In genomic region chr13:24747248-24748151, GRCh38 we compare ENCODE assay signal across 8 cellular contexts. TPM values are rescaled to one million over a fixed set of nuclear protein-coding genes. Genes with fewer than 3 reads are reported as not detected.
DNase-seq lines count a peak whose midpoint lies in the region; ATAC-seq, FAIRE-seq and TF ChIP-seq lines count a peak whose summit lies in the region.

No MANE protein-coding gene starts in this region.

- TF ChIP-seq CTCF in AG10803 (conservative IDR thresholded peaks at IDR 0.05; ENCODE audit: low read length) (no peak), H9 (conservative IDR thresholded peaks at IDR 0.05) (no peak), keratinocyte (optimal IDR thresholded peaks at IDR 0.05 in 1 of 3, IDR thresholded peaks at IDR 0.05 in 1 of 3, conservative IDR thresholded peaks at IDR 0.05 in 1 of 3; ENCODE audit: extremely low read depth in 1 of 3, insufficient read depth in 2 of 3, low read length in 3 of 3) (no peak), thoracic aorta (IDR thresholded peaks at IDR 0.05) (no peak), thyroid gland (IDR thresholded peaks at IDR 0.05) (no peak)

- no peaks in the 10 kb centered on the region for H3K4me1 ChIP-seq in H9 (ENCODE audit: insufficient read depth, low read length)
- H3K4me1 ChIP-seq in keratinocyte (ENCODE audit: control insufficient read depth, extremely low read depth, insufficient read depth, low read length), result peaks cover 7% of the 10 kb centered on the region
- peaks cover 6 to 24% of the 10 kb centered on the region in 2 donors for H3K4me1 ChIP-seq in thoracic aorta (ENCODE audit: control insufficient read depth in 1 of 2, low read depth in 2 of 2)
- H3K4me1 ChIP-seq in thyroid gland, result peaks cover 4 to 17% of the 10 kb centered on the region in 2 donors

- no peak overlapping the region for H3K18ac ChIP-seq in H9 (ENCODE audit: insufficient read length, low read depth, low read length)

- no peak overlapping the region for H4K91ac ChIP-seq in H9 (ENCODE audit: insufficient read length, low read depth, low read length)

- no peaks in the 10 kb centered on the region for H3K36me3 ChIP-seq in keratinocyte (ENCODE audit: control insufficient read depth in 2 of 2, extremely low read depth in 1 of 2, insufficient read depth in 2 of 2, low read length in 2 of 2)
- no peaks in the 10 kb centered on the region for H3K36me3 ChIP-seq in thoracic aorta
- H3K36me3 ChIP-seq in thyroid gland, result no peaks in the 10 kb centered on the region

- intact Hi-C loops in thyroid gland (cut with DNase I), result no loop called here

- H4K5ac ChIP-seq in H9 (ENCODE audit: insufficient read length, low read depth, low read length), result no peak overlapping the region

- no peak overlapping the region for H2AK5ac ChIP-seq in H9 (ENCODE audit: insufficient read length, low read length)

- H3K27ac Mint-ChIP-seq in H9, result no peak overlapping the region; a peak in 1 of 7 replicates
- no peak overlapping the region for H3K27ac Mint-ChIP-seq in activated T-helper 17 cell treated with anti-CD3 and anti-CD28 coated beads, Interleukin-2, amount 50 U/mL, for 72 hours

- dilution Hi-C loops in keratinocyte (cut with MboI; ENCODE audit: extremely low pct_ligation_motif_present, low sequenced_read_pairs), result no loop called here

- H2BK120ac ChIP-seq in H9 (ENCODE audit: low read depth, low read length, poor library complexity, severe bottlenecking), result no peak overlapping the region

- no peaks in the 10 kb centered on the region; a peak in 2 of 7 replicates for H3K36me3 Mint-ChIP-seq in H9 (ENCODE audit: insufficient read depth in 1 of 3, low read depth in 3 of 3)
- H3K36me3 Mint-ChIP-seq in activated T-helper 17 cell treated with anti-CD3 and anti-CD28 coated beads, Interleukin-2, amount 50 U/mL, for 72 hours (ENCODE audit: low read depth), result no peaks in the 10 kb centered on the region

- no peak overlapping the region for H2BK15ac ChIP-seq in H9 (ENCODE audit: low read depth, low read length)

- H3K27me3 ChIP-seq in H9 (ENCODE audit: insufficient read depth, low read length) (peaks cover 40% of the 10 kb centered on the region; the same call in 1 of the 2 replicates), keratinocyte (ENCODE audit: control insufficient read depth, extremely low read depth, insufficient read depth, low read length) (peaks cover 38% of the 10 kb centered on the region), thoracic aorta (replicated peaks; ENCODE audit: insufficient read depth) (no peaks in the 10 kb centered on the region), thyroid gland (no peaks in the 10 kb centered on the region)

- no peak overlapping the region for H3K14ac ChIP-seq in H9 (ENCODE audit: insufficient read depth, low read length)

- H2AFZ ChIP-seq in H9 (ENCODE audit: low read length), result no peak overlapping the region
- peak overlapping the region; percentile 24 for H2AFZ ChIP-seq in keratinocyte (ENCODE audit: control insufficient read depth, low read length)

- peak overlapping the region; percentile 65 to 86 for H3K4me3 Mint-ChIP-seq in H9
- peak overlapping the region; percentile 65 for H3K4me3 Mint-ChIP-seq in activated T-helper 17 cell treated with anti-CD3 and anti-CD28 coated beads, Interleukin-2, amount 50 U/mL, for 72 hours

- peaks cover 22% of the 10 kb centered on the region for H3K23me2 ChIP-seq in H9 (ENCODE audit: insufficient read length, low read depth, low read length, poor library complexity, severe bottlenecking)

- no peak overlapping the region for H3K27ac ChIP-seq in H9 (ENCODE audit: insufficient read length, low read depth, low read length)
- H3K27ac ChIP-seq in keratinocyte (ENCODE audit: control insufficient read depth, insufficient read depth, low read length), result no peak overlapping the region
- no peak overlapping the region for H3K27ac ChIP-seq in thoracic aorta
- no peak overlapping the region for H3K27ac ChIP-seq in thyroid gland

- H3K4me3 ChIP-seq in AG10803 (ENCODE audit: low read length) (peak overlapping the region; percentile 34), keratinocyte (ENCODE audit: control insufficient read depth in 2 of 3, extremely low read depth in 1 of 3, insufficient read depth in 2 of 3, low read depth in 1 of 3, low read length in 3 of 3) (peak overlapping the region; percentile 33 to 57 (median 50)), thoracic aorta (peak overlapping the region; percentile 53), thyroid gland (replicated peaks in 1 of 3) (peak overlapping the region in 1 of 3 donors; percentile 21)

- H4K20me1 ChIP-seq in H9 (ENCODE audit: control insufficient read depth, insufficient read depth, insufficient read length) (no peaks in the 10 kb centered on the region), keratinocyte (ENCODE audit: control insufficient read depth, extremely low read depth, insufficient read depth, low read length) (no peaks in the 10 kb centered on the region)

- H3K79me1 ChIP-seq in H9 (ENCODE audit: insufficient read depth, low read depth, low read length, poor library complexity, severe bottlenecking), result no peaks in the 10 kb centered on the region

- H3K79me2 ChIP-seq in H9 (ENCODE audit: insufficient read depth, low read length) (no peaks in the 10 kb centered on the region), keratinocyte (ENCODE audit: control insufficient read depth, insufficient read depth, low read length) (no peaks in the 10 kb centered on the region)

- no peaks in the 10 kb centered on the region for H3K9me1 ChIP-seq in keratinocyte (ENCODE audit: control insufficient read depth, extremely low read depth, insufficient read depth, low read length)

- H3K23ac ChIP-seq in H9 (ENCODE audit: insufficient read length, low read depth, low read length), result no peak overlapping the region

- no peak overlapping the region for H4K8ac ChIP-seq in H9 (replicated peaks; ENCODE audit: insufficient read length, low read depth, low read length)

- DNase-seq in AG10803 (ENCODE audit: low read depth), result no peak
- DNase-seq in H9, result peak; percentile 52
- DNase-seq in keratinocyte (ENCODE audit: low read depth, low spot score), result no peak
- DNase-seq in thoracic aorta (ENCODE audit: low spot score), result no peak
- DNase-seq in thyroid gland, result no peak
- no peak for DNase-seq in NCI-H446 treated with DMSO at 0.1 percent for 48 hours (lab: John Stamatoyannopoulos, UW)

- H2BK5ac ChIP-seq in H9 (ENCODE audit: insufficient read length, low read length), result no peak overlapping the region

- H3K4ac ChIP-seq in H9 (ENCODE audit: low read depth, low read length), result no peak overlapping the region

- no peaks in the 10 kb centered on the region for H3K9me3 Mint-ChIP-seq in H9
- no peaks in the 10 kb centered on the region for H3K9me3 Mint-ChIP-seq in activated T-helper 17 cell treated with anti-CD3 and anti-CD28 coated beads, Interleukin-2, amount 50 U/mL, for 72 hours

- H3K56ac ChIP-seq in H9 (ENCODE audit: insufficient read length, low read depth, low read length), result no peak overlapping the region

- no peak overlapping the region for H2BK12ac ChIP-seq in H9 (ENCODE audit: insufficient read length, low read depth, low read length)

- WGBS in H9 (ENCODE audit: extremely low coverage, insufficient read length, low lambda C conversion rate), result no CpG with 5 or more reads among the region's 68 CpGs
- WGBS in thyroid gland, 2 donors, result 1 to 3% methylated on average over 25 to 37 of the region's 68 CpGs

- peak overlapping the region; percentile 56 for H3K4me2 ChIP-seq in H9 (ENCODE audit: insufficient read depth, insufficient read length, low read length)
- H3K4me2 ChIP-seq in keratinocyte (ENCODE audit: control insufficient read depth, extremely low read depth, insufficient read depth, low read depth, low read length), result peak overlapping the region; percentile 59

- H3K4me1 Mint-ChIP-seq in H9, result peaks cover 13 to 17% of the 10 kb centered on the region in 2 experiments
- no peaks in the 10 kb centered on the region for H3K4me1 Mint-ChIP-seq in activated T-helper 17 cell treated with anti-CD3 and anti-CD28 coated beads, Interleukin-2, amount 50 U/mL, for 72 hours

- no peak for FAIRE-seq in keratinocyte (lab: Jason Lieb, UNC)

- no peak for TF ChIP-seq POLR2A in thyroid gland (IDR thresholded peaks at IDR 0.05)

- no peak for ATAC-seq in activated T-helper 17 cell treated with anti-CD3 and anti-CD28 coated beads, Interleukin-2, amount 50 U/mL, for 72 hours (replicated peaks)
- no peak for ATAC-seq in thoracic aorta (ENCODE audit: insufficient number of reproducible peaks, low FRiP score, low read depth)
- ATAC-seq in HG03342 (IDR thresholded peaks at IDR 0.05; ENCODE audit: unreplicated experiment), result no peak

- no peak overlapping the region for H3T11ph ChIP-seq in H9 (ENCODE audit: low read length)

- H3K9me3 ChIP-seq in H9 (ENCODE audit: control insufficient read depth, low read depth, low read length) (no peaks in the 10 kb centered on the region), keratinocyte (ENCODE audit: control insufficient read depth, low read depth, low read length) (no peaks in the 10 kb centered on the region), thoracic aorta (no peaks in the 10 kb centered on the region), thyroid gland (no peaks in the 10 kb centered on the region)

- H3K9ac ChIP-seq in H9 (ENCODE audit: extremely low read depth, insufficient read length, low read length) (no peak overlapping the region), keratinocyte (ENCODE audit: control insufficient read depth, extremely low read depth, insufficient read depth, low read length) (no peak overlapping the region)

- H2BK20ac ChIP-seq in H9 (ENCODE audit: low read depth, low read length, poor library complexity, severe bottlenecking), result no peak overlapping the region

- peaks cover 85% of the 10 kb centered on the region for H3K27me3 Mint-ChIP-seq in H9 (ENCODE audit: low read depth)
- H3K27me3 Mint-ChIP-seq in activated T-helper 17 cell treated with anti-CD3 and anti-CD28 coated beads, Interleukin-2, amount 50 U/mL, for 72 hours, result peaks cover 47% of the 10 kb centered on the region

RNA-seq across cellular contexts. Expression of gene RNF17, which starts 16.5 kb away (rescaled TPM):
- total RNA-seq in H9 (2021), result not detected in 2 replicates
- 1 to 10 TPM in 1 of 2 donors, under 1 TPM in 1; 0.39 to 1.5 TPM for total RNA-seq in activated T-helper 17 cell treated with anti-CD3 and anti-CD28 coated beads, Interleukin-2, amount 50 U/mL, for 72 hours
- polyA plus RNA-seq in keratinocyte, result not detected in 3 replicates
- not detected for polyA plus RNA-seq in keratinocyte (2011; ENCODE audit: low read depth)
- polyA plus RNA-seq in keratinocyte (2011; cell fraction: cytosol; rRNA removed), result not detected in 2 replicates
- not detected in 2 replicates for polyA plus RNA-seq in keratinocyte (2011; cell fraction: nucleus; rRNA removed)
- polyA plus RNA-seq in keratinocyte (2012; ENCODE audit: low replicate concordance), result not detected in 2 replicates
- polyA minus RNA-seq in keratinocyte, result not detected in 3 replicates
- not detected for polyA minus RNA-seq in keratinocyte (2011; cell fraction: cytosol; rRNA and poly(A)+ RNA removed)
- not detected in 2 replicates for polyA minus RNA-seq in keratinocyte (2011; cell fraction: nucleus; rRNA and poly(A)+ RNA removed)
- total RNA-seq in thoracic aorta, result not detected
- under 1 TPM in 3 of 4 donors, not detected in 1; 0.11 to 0.83 (median 0.13) TPM for total RNA-seq in thyroid gland
